Comparison of ENCODE assay signal across 1 cellular context in the genomic region with DNA sequence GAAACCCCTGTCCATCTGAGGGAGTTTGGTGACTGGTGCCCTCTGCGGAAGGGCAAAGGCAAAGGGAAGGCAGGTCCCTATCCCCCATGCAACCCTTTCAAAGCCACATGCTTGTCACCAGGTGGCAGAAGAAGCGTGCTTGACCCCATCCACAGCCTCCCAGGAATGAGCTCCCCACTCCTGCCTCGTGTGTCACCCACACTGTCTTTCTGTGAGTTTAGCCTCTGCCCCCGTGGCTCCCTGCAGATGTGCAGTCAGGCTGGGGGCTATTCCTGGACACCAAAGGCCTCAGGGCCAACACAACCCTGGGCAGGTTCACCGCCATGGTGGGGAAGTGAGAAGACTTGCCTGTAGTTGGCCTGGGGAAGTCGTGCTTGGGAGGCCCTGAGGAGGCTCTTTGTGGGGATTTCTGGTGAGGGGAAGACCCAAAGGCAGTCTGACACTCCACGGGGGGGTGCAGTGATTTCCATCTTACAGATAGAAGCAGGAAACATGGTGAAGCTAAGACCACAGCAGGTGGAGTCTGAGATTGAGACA.
A peak's percentile ranks its signal among the peaks of the same experiment; 100 is the strongest.
TF ChIP-seq lines count a peak whose summit lies in the region.

No MANE protein-coding gene starts in this region.

TF ChIP-seq in GM12878, 131 proteins besides CTCF, POLR2A, EP300 and RAD21 (continues in another document):
- TF ChIP-seq CEBPB (IDR thresholded peaks at IDR 0.05; ENCODE audit: borderline replicate concordance in 1 of 2, low read depth in 2 of 2, low read length in 2 of 2) (no peak), NBN (IDR thresholded peaks at IDR 0.05) (peak; percentile 70), ZNF622 (IDR thresholded peaks at IDR 0.05) (no peak), EZH2 (IDR thresholded peaks at IDR 0.05; ENCODE audit: borderline replicate concordance, control insufficient read depth, low read depth, low read length) (no peak), IRF4 (IDR thresholded peaks at IDR 0.05; ENCODE audit: low read depth, low read length) (no peak), MTA2 (IDR thresholded peaks at IDR 0.05; ENCODE audit: low read depth) (no peak), NFXL1 (IDR thresholded peaks at IDR 0.05; ENCODE audit: borderline replicate concordance) (no peak), SREBF2 (IDR thresholded peaks at IDR 0.05; ENCODE audit: low read length) (no peak), MTA3 (IDR thresholded peaks at IDR 0.05; ENCODE audit: borderline replicate concordance, low read length) (no peak), BCL11A (IDR thresholded peaks at IDR 0.05; ENCODE audit: low read depth, low read length) (0 out of 2 replicates have a peak, but pooled peaks have one; percentile 9), BACH1 (IDR thresholded peaks at IDR 0.05; ENCODE audit: borderline replicate concordance) (no peak), NFIC (IDR thresholded peaks at IDR 0.05; ENCODE audit: low read depth, low read length) (no peak), CBX5 (IDR thresholded peaks at IDR 0.05; ENCODE audit: low read depth) (no peak), LARP7 (IDR thresholded peaks at IDR 0.05) (no peak), BRCA1 (IDR thresholded peaks at IDR 0.05; ENCODE audit: low read depth, low read length) (no peak), HCFC1 (IDR thresholded peaks at IDR 0.05; ENCODE audit: low read length) (no peak), SMAD1 (IDR thresholded peaks at IDR 0.05; ENCODE audit: low read depth, partially characterized antibody) (no peak), MYC (IDR thresholded peaks at IDR 0.05; ENCODE audit: insufficient read depth, insufficient read length, insufficient replicate concordance, low read length, severe bottlenecking) (no peak), TARDBP (IDR thresholded peaks at IDR 0.05; ENCODE audit: borderline replicate concordance) (no peak), STAT3 (IDR thresholded peaks at IDR 0.05; ENCODE audit: low read depth, low read length) (no peak), SIN3A (IDR thresholded peaks at IDR 0.05; ENCODE audit: low read depth, low read length) (no peak), HDGF (IDR thresholded peaks at IDR 0.05) (no peak), PAX8 (IDR thresholded peaks at IDR 0.05) (no peak), SUPT20H (IDR thresholded peaks at IDR 0.05; ENCODE audit: borderline replicate concordance, control insufficient read depth, low read depth, low read length) (no peak), KAT2A (conservative IDR thresholded peaks at IDR 0.05; ENCODE audit: control insufficient read depth, low read depth, low read length) (no peak), MEF2A (IDR thresholded peaks at IDR 0.05; ENCODE audit: insufficient read depth, low read depth, low read length) (no peak), ASH2L (IDR thresholded peaks at IDR 0.05; ENCODE audit: borderline replicate concordance, low read depth) (no peak), EGR1 (IDR thresholded peaks at IDR 0.05; ENCODE audit: borderline replicate concordance in 1 of 2, low read depth in 2 of 2, low read length in 2 of 2) (no peak), CBFB (IDR thresholded peaks at IDR 0.05; ENCODE audit: low read depth) (no peak), ATF7 (IDR thresholded peaks at IDR 0.05; ENCODE audit: low read depth) (no peak)
- TF ChIP-seq, protein P1, sequence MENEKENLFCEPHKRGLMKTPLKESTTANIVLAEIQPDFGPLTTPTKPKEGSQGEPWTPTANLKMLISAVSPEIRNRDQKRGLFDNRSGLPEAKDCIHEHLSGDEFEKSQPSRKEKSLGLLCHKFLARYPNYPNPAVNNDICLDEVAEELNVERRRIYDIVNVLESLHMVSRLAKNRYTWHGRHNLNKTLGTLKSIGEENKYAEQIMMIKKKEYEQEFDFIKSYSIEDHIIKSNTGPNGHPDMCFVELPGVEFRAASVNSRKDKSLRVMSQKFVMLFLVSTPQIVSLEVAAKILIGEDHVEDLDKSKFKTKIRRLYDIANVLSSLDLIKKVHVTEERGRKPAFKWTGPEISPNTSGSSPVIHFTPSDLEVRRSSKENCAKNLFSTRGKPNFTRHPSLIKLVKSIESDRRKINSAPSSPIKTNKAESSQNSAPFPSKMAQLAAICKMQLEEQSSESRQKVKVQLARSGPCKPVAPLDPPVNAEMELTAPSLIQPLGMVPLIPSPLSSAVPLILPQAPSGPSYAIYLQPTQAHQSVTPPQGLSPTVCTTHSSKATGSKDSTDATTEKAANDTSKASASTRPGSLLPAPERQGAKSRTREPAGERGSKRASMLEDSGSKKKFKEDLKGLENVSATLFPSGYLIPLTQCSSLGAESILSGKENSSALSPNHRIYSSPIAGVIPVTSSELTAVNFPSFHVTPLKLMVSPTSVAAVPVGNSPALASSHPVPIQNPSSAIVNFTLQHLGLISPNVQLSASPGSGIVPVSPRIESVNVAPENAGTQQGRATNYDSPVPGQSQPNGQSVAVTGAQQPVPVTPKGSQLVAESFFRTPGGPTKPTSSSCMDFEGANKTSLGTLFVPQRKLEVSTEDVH (IDR thresholded peaks at IDR 0.05; ENCODE audit: low read depth, partially characterized antibody) = no peak
- TF ChIP-seq, protein P2, sequence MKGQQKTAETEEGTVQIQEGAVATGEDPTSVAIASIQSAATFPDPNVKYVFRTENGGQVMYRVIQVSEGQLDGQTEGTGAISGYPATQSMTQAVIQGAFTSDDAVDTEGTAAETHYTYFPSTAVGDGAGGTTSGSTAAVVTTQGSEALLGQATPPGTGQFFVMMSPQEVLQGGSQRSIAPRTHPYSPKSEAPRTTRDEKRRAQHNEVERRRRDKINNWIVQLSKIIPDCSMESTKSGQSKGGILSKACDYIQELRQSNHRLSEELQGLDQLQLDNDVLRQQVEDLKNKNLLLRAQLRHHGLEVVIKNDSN (IDR thresholded peaks at IDR 0.05; ENCODE audit: borderline replicate concordance, extremely low read length, insufficient read depth, low read depth, low read length) = no peak
- TF ChIP-seq, protein P3, sequence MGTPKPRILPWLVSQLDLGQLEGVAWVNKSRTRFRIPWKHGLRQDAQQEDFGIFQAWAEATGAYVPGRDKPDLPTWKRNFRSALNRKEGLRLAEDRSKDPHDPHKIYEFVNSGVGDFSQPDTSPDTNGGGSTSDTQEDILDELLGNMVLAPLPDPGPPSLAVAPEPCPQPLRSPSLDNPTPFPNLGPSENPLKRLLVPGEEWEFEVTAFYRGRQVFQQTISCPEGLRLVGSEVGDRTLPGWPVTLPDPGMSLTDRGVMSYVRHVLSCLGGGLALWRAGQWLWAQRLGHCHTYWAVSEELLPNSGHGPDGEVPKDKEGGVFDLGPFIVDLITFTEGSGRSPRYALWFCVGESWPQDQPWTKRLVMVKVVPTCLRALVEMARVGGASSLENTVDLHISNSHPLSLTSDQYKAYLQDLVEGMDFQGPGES (IDR thresholded peaks at IDR 0.05) = no peak
- TF ChIP-seq, protein P4, sequence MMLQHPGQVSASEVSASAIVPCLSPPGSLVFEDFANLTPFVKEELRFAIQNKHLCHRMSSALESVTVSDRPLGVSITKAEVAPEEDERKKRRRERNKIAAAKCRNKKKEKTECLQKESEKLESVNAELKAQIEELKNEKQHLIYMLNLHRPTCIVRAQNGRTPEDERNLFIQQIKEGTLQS (IDR thresholded peaks at IDR 0.05; ENCODE audit: borderline replicate concordance, extremely low read depth, low read depth, low read length) = no peak
- TF ChIP-seq, protein P5, sequence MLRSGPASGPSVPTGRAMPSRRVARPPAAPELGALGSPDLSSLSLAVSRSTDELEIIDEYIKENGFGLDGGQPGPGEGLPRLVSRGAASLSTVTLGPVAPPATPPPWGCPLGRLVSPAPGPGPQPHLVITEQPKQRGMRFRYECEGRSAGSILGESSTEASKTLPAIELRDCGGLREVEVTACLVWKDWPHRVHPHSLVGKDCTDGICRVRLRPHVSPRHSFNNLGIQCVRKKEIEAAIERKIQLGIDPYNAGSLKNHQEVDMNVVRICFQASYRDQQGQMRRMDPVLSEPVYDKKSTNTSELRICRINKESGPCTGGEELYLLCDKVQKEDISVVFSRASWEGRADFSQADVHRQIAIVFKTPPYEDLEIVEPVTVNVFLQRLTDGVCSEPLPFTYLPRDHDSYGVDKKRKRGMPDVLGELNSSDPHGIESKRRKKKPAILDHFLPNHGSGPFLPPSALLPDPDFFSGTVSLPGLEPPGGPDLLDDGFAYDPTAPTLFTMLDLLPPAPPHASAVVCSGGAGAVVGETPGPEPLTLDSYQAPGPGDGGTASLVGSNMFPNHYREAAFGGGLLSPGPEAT (IDR thresholded peaks at IDR 0.05; ENCODE audit: low read depth) = peak; percentile 77; the same call in 1 of the 2 replicates
- TF ChIP-seq, protein P6, sequence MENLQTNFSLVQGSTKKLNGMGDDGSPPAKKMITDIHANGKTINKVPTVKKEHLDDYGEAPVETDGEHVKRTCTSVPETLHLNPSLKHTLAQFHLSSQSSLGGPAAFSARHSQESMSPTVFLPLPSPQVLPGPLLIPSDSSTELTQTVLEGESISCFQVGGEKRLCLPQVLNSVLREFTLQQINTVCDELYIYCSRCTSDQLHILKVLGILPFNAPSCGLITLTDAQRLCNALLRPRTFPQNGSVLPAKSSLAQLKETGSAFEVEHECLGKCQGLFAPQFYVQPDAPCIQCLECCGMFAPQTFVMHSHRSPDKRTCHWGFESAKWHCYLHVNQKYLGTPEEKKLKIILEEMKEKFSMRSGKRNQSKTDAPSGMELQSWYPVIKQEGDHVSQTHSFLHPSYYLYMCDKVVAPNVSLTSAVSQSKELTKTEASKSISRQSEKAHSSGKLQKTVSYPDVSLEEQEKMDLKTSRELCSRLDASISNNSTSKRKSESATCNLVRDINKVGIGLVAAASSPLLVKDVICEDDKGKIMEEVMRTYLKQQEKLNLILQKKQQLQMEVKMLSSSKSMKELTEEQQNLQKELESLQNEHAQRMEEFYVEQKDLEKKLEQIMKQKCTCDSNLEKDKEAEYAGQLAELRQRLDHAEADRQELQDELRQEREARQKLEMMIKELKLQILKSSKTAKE (IDR thresholded peaks at IDR 0.05; ENCODE audit: low read depth, poor library complexity, severe bottlenecking) = no peak
- TF ChIP-seq, protein P7, sequence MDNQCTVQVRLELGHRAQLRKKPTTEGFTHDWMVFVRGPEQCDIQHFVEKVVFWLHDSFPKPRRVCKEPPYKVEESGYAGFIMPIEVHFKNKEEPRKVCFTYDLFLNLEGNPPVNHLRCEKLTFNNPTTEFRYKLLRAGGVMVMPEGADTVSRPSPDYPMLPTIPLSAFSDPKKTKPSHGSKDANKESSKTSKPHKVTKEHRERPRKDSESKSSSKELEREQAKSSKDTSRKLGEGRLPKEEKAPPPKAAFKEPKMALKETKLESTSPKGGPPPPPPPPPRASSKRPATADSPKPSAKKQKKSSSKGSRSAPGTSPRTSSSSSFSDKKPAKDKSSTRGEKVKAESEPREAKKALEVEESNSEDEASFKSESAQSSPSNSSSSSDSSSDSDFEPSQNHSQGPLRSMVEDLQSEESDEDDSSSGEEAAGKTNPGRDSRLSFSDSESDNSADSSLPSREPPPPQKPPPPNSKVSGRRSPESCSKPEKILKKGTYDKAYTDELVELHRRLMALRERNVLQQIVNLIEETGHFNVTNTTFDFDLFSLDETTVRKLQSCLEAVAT (IDR thresholded peaks at IDR 0.05) = no peak
- TF ChIP-seq, protein P8, sequence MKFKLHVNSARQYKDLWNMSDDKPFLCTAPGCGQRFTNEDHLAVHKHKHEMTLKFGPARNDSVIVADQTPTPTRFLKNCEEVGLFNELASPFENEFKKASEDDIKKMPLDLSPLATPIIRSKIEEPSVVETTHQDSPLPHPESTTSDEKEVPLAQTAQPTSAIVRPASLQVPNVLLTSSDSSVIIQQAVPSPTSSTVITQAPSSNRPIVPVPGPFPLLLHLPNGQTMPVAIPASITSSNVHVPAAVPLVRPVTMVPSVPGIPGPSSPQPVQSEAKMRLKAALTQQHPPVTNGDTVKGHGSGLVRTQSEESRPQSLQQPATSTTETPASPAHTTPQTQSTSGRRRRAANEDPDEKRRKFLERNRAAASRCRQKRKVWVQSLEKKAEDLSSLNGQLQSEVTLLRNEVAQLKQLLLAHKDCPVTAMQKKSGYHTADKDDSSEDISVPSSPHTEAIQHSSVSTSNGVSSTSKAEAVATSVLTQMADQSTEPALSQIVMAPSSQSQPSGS (IDR thresholded peaks at IDR 0.05; ENCODE audit: low read length) = no peak
- TF ChIP-seq, protein P9, sequence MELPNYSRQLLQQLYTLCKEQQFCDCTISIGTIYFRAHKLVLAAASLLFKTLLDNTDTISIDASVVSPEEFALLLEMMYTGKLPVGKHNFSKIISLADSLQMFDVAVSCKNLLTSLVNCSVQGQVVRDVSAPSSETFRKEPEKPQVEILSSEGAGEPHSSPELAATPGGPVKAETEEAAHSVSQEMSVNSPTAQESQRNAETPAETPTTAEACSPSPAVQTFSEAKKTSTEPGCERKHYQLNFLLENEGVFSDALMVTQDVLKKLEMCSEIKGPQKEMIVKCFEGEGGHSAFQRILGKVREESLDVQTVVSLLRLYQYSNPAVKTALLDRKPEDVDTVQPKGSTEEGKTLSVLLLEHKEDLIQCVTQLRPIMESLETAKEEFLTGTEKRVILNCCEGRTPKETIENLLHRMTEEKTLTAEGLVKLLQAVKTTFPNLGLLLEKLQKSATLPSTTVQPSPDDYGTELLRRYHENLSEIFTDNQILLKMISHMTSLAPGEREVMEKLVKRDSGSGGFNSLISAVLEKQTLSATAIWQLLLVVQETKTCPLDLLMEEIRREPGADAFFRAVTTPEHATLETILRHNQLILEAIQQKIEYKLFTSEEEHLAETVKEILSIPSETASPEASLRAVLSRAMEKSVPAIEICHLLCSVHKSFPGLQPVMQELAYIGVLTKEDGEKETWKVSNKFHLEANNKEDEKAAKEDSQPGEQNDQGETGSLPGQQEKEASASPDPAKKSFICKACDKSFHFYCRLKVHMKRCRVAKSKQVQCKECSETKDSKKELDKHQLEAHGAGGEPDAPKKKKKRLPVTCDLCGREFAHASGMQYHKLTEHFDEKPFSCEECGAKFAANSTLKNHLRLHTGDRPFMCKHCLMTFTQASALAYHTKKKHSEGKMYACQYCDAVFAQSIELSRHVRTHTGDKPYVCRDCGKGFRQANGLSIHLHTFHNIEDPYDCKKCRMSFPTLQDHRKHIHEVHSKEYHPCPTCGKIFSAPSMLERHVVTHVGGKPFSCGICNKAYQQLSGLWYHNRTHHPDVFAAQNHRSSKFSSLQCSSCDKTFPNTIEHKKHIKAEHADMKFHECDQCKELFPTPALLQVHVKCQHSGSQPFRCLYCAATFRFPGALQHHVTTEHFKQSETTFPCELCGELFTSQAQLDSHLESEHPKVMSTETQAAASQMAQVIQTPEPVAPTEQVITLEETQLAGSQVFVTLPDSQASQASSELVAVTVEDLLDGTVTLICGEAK (IDR thresholded peaks at IDR 0.05; ENCODE audit: borderline replicate concordance) = no peak
- TF ChIP-seq, protein P10, sequence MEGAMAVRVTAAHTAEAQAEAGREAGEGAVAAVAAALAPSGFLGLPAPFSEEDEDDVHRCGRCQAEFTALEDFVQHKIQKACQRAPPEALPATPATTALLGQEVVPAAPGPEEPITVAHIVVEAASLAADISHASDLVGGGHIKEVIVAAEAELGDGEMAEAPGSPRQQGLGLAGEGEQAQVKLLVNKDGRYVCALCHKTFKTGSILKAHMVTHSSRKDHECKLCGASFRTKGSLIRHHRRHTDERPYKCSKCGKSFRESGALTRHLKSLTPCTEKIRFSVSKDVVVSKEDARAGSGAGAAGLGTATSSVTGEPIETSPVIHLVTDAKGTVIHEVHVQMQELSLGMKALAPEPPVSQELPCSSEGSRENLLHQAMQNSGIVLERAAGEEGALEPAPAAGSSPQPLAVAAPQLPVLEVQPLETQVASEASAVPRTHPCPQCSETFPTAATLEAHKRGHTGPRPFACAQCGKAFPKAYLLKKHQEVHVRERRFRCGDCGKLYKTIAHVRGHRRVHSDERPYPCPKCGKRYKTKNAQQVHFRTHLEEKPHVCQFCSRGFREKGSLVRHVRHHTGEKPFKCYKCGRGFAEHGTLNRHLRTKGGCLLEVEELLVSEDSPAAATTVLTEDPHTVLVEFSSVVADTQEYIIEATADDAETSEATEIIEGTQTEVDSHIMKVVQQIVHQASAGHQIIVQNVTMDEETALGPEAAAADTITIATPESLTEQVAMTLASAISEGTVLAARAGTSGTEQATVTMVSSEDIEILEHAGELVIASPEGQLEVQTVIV (IDR thresholded peaks at IDR 0.05; ENCODE audit: borderline replicate concordance, partially characterized antibody) = no peak
